ENCODE assay signal across 8 cellular contexts in genomic region chr20:50931306-50932015, GRCh38. TPM values are rescaled to one million over a fixed set of nuclear protein-coding genes. Genes with fewer than 3 reads are reported as not detected.
A peak's percentile ranks its signal among the peaks of the same experiment; 100 is the strongest.
DNase-seq lines count a peak whose midpoint lies in the region; ATAC-seq and TF ChIP-seq lines count a peak whose summit lies in the region.

TSS of gene ADNP (minus strand) at chr20:50931437. CDS start at chr20:50903996, 27,441 bp downstream.

- TF ChIP-seq POLR2A in GM10847 (IDR thresholded peaks at IDR 0.05; ENCODE audit: extremely low read depth, insufficient read length): peak; percentile 58

- peak; percentile 66 for ATAC-seq in HG02588 (IDR thresholded peaks at IDR 0.05; ENCODE audit: unreplicated experiment)

- CTCF ChIA-PET in SK-N-SH (lab: Yijun Ruan, JAX): interaction anchor here (0.6 to 16.1 kb wide), 24 partner anchors 9 to 1715 kb away, joined by 3 to 340 read pairs (median 3); partner anchors contain the start of genes BCAS4, DPM1 and MOCS3

- H2AFZ ChIP-seq in SK-N-SH (ENCODE audit: low read depth): peak within 1 kb of the TSS; percentile 69; the same call in 1 of the 2 replicates

- H3K4me3 ChIP-seq in SK-N-SH (ENCODE audit: low read depth in 2 of 2, low read length in 1 of 2): peak within 1 kb of the TSS; percentile 82 to 94

- H4K20me1 ChIP-seq in SK-N-SH (ENCODE audit: insufficient read depth): peaks cover 28% of the 10 kb centered on the region

- peak; percentile 68 for TF ChIP-seq CTCF in SK-N-SH (IDR thresholded peaks at IDR 0.05)

- H3K9me2 ChIP-seq in SK-N-SH: no peaks in the 10 kb centered on the region

- POLR2A ChIA-PET in SK-N-SH (lab: Yijun Ruan, JAX): interaction anchor here (0.5 to 3.4 kb wide), 10 partner anchors 16 to 891 kb away, joined by 3 to 40 read pairs (median 3); partner anchors contain the start of genes BCAS4, DPM1, MOCS3 and PARD6B

- peak; percentile 16; the same call in 1 of the 2 replicates for TF ChIP-seq RAD21 in SK-N-SH (IDR thresholded peaks at IDR 0.05; ENCODE audit: low read length)

- H3K27me3 ChIP-seq in SK-N-SH (ENCODE audit: insufficient read depth): no peaks in the 10 kb centered on the region

- WGBS in SK-N-SH (ENCODE audit: low lambda C conversion rate): 0% methylated on average over 5 of the region's 58 CpGs

- H3K9ac ChIP-seq in SK-N-SH: peak within 1 kb of the TSS; percentile 86

- peak within 1 kb of the TSS; percentile 85; the same call in 1 of the 2 replicates for H3K4me2 ChIP-seq in SK-N-SH

- no peaks in the 10 kb centered on the region for H3K9me3 ChIP-seq in SK-N-SH

- TF ChIP-seq EP300 in SK-N-SH (IDR thresholded peaks at IDR 0.05; ENCODE audit: borderline replicate concordance in 1 of 2, low read depth in 1 of 2, low read length in 1 of 2): peak in 1 of 2 experiments; percentile 14; a peak in 3 of 4 replicates

- H3K36me3 ChIP-seq in SK-N-SH (replicated peaks in 1 of 2; ENCODE audit: control insufficient read depth in 1 of 2, insufficient read depth in 2 of 2, low read length in 1 of 2): peaks cover 58 to 60% of the 10 kb centered on the region in 2 experiments

- DNase-seq in NCI-H1092 (lab: John Stamatoyannopoulos, UW) (peak; percentile 93), SK-N-SH (peak; percentile 91), globus pallidus (ENCODE audit: low spot score) (peak; percentile 94), nucleus accumbens (lab: John Stamatoyannopoulos, UW) (peak; percentile 53 to 97 (median 90)), superior temporal gyrus (ENCODE audit: extremely low spot score) (peak; percentile 96)
- DNase-seq in activated naive CD4-positive, alpha-beta T cell treated with anti-CD3 and anti-CD28 coated beads, Interleukin-2, amount 50 U/mL, for 16 hours: peak; percentile 85

- peaks cover 41% of the 10 kb centered on the region for H3K79me2 ChIP-seq in SK-N-SH (ENCODE audit: insufficient read depth)

- H3F3A ChIP-seq in SK-N-SH (replicated peaks; ENCODE audit: insufficient read depth): peaks cover 52% of the 10 kb centered on the region

- H3K4me1 ChIP-seq in SK-N-SH (ENCODE audit: control insufficient read depth in 1 of 2, insufficient read depth in 2 of 2, low read depth in 1 of 2, low read length in 1 of 2): peaks cover 19 to 36% of the 10 kb centered on the region in 2 experiments

- H3K27ac ChIP-seq in SK-N-SH (ENCODE audit: low read depth in 2 of 2, low read length in 1 of 2): peak within 1 kb of the TSS; percentile 93 to 99

TF ChIP-seq in SK-N-SH, 30 proteins besides CTCF, POLR2A, EP300 and RAD21 (continues in another document):
- peak; percentile 70 for TF ChIP-seq PBX3 (IDR thresholded peaks at IDR 0.05)
- TF ChIP-seq GABPA (IDR thresholded peaks at IDR 0.05; ENCODE audit: low read depth): peak; percentile 66
- peak; percentile 64 for TF ChIP-seq RFX5 (IDR thresholded peaks at IDR 0.05; ENCODE audit: low read length)
- no peak for TF ChIP-seq EZH2phosphoT487 (IDR thresholded peaks at IDR 0.05; ENCODE audit: borderline replicate concordance, low read depth)
- peak; percentile 93 for TF ChIP-seq MXI1 (IDR thresholded peaks at IDR 0.05; ENCODE audit: low read depth, low read length)
- TF ChIP-seq RCOR1 (IDR thresholded peaks at IDR 0.05; ENCODE audit: low read length): peak; percentile 67
- no peak; the same call in 1 of the 2 replicates for TF ChIP-seq ELF1 (IDR thresholded peaks at IDR 0.05)
- TF ChIP-seq, protein P1, sequence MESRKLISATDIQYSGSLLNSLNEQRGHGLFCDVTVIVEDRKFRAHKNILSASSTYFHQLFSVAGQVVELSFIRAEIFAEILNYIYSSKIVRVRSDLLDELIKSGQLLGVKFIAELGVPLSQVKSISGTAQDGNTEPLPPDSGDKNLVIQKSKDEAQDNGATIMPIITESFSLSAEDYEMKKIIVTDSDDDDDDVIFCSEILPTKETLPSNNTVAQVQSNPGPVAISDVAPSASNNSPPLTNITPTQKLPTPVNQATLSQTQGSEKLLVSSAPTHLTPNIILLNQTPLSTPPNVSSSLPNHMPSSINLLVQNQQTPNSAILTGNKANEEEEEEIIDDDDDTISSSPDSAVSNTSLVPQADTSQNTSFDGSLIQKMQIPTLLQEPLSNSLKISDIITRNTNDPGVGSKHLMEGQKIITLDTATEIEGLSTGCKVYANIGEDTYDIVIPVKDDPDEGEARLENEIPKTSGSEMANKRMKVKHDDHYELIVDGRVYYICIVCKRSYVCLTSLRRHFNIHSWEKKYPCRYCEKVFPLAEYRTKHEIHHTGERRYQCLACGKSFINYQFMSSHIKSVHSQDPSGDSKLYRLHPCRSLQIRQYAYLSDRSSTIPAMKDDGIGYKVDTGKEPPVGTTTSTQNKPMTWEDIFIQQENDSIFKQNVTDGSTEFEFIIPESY (IDR thresholded peaks at IDR 0.05; ENCODE audit: borderline replicate concordance, low read depth): peak; percentile 97
- no peak for TF ChIP-seq MEF2A (IDR thresholded peaks at IDR 0.05; ENCODE audit: borderline replicate concordance, low read depth)
- TF ChIP-seq TAF1 (IDR thresholded peaks at IDR 0.05; ENCODE audit: borderline replicate concordance, low read depth, low read length): peak; percentile 89
- peak; percentile 90 for TF ChIP-seq YY1 (IDR thresholded peaks at IDR 0.05; ENCODE audit: low read depth)
- peak; percentile 80 for TF ChIP-seq USF1 (IDR thresholded peaks at IDR 0.05; ENCODE audit: borderline replicate concordance, low read depth)
- no peak for TF ChIP-seq IRF3 (IDR thresholded peaks at IDR 0.05; ENCODE audit: low read depth, low read length)
- peak; percentile 25; the same call in 1 of the 2 replicates for TF ChIP-seq NFIC (IDR thresholded peaks at IDR 0.05; ENCODE audit: borderline replicate concordance)
- TF ChIP-seq, protein P2, sequence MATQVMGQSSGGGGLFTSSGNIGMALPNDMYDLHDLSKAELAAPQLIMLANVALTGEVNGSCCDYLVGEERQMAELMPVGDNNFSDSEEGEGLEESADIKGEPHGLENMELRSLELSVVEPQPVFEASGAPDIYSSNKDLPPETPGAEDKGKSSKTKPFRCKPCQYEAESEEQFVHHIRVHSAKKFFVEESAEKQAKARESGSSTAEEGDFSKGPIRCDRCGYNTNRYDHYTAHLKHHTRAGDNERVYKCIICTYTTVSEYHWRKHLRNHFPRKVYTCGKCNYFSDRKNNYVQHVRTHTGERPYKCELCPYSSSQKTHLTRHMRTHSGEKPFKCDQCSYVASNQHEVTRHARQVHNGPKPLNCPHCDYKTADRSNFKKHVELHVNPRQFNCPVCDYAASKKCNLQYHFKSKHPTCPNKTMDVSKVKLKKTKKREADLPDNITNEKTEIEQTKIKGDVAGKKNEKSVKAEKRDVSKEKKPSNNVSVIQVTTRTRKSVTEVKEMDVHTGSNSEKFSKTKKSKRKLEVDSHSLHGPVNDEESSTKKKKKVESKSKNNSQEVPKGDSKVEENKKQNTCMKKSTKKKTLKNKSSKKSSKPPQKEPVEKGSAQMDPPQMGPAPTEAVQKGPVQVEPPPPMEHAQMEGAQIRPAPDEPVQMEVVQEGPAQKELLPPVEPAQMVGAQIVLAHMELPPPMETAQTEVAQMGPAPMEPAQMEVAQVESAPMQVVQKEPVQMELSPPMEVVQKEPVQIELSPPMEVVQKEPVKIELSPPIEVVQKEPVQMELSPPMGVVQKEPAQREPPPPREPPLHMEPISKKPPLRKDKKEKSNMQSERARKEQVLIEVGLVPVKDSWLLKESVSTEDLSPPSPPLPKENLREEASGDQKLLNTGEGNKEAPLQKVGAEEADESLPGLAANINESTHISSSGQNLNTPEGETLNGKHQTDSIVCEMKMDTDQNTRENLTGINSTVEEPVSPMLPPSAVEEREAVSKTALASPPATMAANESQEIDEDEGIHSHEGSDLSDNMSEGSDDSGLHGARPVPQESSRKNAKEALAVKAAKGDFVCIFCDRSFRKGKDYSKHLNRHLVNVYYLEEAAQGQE (IDR thresholded peaks at IDR 0.05; ENCODE audit: low read depth, low read length): peak; percentile 73; the same call in 1 of the 2 replicates
- TF ChIP-seq, protein P3, sequence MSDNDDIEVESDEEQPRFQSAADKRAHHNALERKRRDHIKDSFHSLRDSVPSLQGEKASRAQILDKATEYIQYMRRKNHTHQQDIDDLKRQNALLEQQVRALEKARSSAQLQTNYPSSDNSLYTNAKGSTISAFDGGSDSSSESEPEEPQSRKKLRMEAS (IDR thresholded peaks at IDR 0.05; ENCODE audit: low read depth): peak; percentile 91
- 0 out of 2 replicates have a peak, but pooled peaks have one; percentile 27 for TF ChIP-seq FOXJ3 (CRISPR knock-in tag; IDR thresholded peaks at IDR 0.05)
- no peak; the same call in 1 of the 2 replicates for TF ChIP-seq RXRA (IDR thresholded peaks at IDR 0.05; ENCODE audit: borderline replicate concordance, low read depth)
- peak; percentile 13; the same call in 1 of the 2 replicates for TF ChIP-seq GATA2 (CRISPR knock-in tag; IDR thresholded peaks at IDR 0.05)
- TF ChIP-seq JUND (IDR thresholded peaks at IDR 0.05): peak; percentile 28; the same call in 1 of the 2 replicates

RNA-seq across cellular contexts. Expression of gene ADNP, which starts in this region (rescaled TPM):
- polyA plus RNA-seq in SK-N-SH (2012; rRNA removed): 13.3 TPM in 2 replicates
- polyA plus RNA-seq in SK-N-SH (2012; cell fraction: cytosol; rRNA removed): 21.5 and 22.5 TPM in 2 replicates
- 27.6 and 49.7 TPM in 2 replicates for polyA plus RNA-seq in SK-N-SH (2012; cell fraction: nucleus; rRNA removed)

Comparison
In these comparisons a context has a peak if more than half of its experiments do, and no peak if none do; other contexts are left out.
1. Peak in every context shown above with its lines: DNase-seq, ATAC-seq, H3K4me3 ChIP-seq and H3K27ac ChIP-seq.